In the genomic region with DNA sequence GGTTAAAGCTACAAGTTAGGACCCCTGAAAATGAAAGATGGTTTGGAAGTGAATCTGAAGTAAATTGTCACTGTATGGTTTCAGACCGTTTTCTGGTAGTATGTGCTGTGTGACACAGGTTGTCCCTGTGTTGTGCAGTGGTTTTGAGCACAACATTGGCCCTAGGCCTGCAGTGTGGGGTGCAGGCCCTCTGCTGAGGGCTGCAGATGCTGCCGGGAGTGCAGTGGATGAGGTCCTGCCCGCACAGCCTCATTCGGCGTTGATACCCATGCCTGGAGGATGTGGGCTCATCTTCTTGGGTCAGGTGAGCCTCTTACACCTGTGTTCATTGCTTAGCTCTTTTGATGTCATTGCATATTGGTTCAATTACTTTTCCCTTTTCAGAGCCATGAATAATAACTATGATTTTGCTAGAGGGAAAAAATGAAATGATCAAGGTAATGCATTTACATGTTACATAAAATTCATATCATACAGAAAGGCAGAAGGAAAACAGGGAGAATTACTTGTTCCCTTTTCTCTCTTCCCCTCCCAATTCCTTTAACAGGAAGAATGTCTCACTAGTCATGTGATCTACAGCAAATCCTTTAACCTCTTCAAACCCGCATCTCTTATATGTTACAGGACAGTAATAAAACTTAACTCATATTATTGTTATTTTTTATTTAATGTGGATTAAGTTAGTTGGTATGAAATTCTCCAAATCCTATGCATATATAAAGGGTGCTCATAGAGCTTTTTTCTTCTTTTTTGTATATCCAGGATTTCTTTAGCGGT, we compare ENCODE assay signal across 1 cellular context.
TF ChIP-seq lines count a peak whose summit lies in the region.

No MANE protein-coding gene starts in this region.

TF ChIP-seq in K562, 482 proteins besides CTCF, POLR2A, EP300 and RAD21 (continued from another document):
- no peak for TF ChIP-seq HMG20A (CRISPR knock-in tag; conservative IDR thresholded peaks at IDR 0.05)
- TF ChIP-seq, protein P1, sequence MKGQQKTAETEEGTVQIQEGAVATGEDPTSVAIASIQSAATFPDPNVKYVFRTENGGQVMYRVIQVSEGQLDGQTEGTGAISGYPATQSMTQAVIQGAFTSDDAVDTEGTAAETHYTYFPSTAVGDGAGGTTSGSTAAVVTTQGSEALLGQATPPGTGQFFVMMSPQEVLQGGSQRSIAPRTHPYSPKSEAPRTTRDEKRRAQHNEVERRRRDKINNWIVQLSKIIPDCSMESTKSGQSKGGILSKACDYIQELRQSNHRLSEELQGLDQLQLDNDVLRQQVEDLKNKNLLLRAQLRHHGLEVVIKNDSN (CRISPR knock-in tag; IDR thresholded peaks at IDR 0.05): no peak
- TF ChIP-seq, protein P2, sequence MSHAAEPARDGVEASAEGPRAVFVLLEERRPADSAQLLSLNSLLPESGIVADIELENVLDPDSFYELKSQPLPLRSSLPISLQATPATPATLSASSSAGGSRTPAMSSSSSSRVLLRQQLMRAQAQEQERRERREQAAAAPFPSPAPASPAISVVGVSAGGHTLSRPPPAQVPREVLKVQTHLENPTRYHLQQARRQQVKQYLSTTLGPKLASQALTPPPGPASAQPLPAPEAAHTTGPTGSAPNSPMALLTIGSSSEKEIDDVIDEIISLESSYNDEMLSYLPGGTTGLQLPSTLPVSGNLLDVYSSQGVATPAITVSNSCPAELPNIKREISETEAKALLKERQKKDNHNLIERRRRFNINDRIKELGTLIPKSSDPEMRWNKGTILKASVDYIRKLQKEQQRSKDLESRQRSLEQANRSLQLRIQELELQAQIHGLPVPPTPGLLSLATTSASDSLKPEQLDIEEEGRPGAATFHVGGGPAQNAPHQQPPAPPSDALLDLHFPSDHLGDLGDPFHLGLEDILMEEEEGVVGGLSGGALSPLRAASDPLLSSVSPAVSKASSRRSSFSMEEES (CRISPR knock-in tag; IDR thresholded peaks at IDR 0.05): peak; percentile 86
